In the genomic region with DNA sequence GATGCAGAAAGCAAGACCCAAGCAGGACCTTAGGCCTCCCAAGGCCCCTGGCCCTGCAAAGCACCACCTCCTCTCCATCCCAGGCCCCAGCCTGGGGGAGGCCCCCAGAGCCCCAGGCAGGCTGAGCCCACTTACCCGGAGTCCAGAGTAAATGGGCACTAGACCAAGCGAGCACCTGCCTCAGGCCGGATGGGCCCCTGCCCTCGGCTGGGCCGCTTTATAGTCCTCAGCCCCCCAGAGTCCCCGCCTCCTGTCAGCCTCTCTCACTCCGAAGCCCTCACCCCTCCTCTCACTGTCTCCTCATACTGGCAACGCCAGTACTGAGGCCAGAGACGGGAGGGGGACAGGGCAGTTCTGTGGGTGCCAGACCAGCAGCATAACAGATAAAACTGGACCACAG, we compare ENCODE assay signal across 25 cellular contexts. TPM values are rescaled to one million over a fixed set of nuclear protein-coding genes. Genes with fewer than 3 reads are reported as not detected.
"Had no signal": no experiment of that assay in that cellular context is flagged by ENCODE, and none has a peak within 500 bp of the region (broad histone marks: within the 10 kb centered on the region; RNA-seq: fewer than 3 reads in every experiment).

TSS of gene PPY (minus strand) at position 191 of the 400 bp plus-strand sequence. CDS start 822 bp downstream, outside the sequence.

- H3K36me3 ChIP-seq: MG63, SJSA1 had no signal

- ATAC-seq: activated CD4-positive, CD25-positive, alpha-beta regulatory T cell treated with anti-CD3 and anti-CD28 coated beads, Interleukin-2, amount 50 U/mL, for 24 hours; activated CD8-positive, alpha-beta memory T cell treated with anti-CD3 and anti-CD28 coated beads, Interleukin-2, amount 10 ng/mL, durations not matched to agents 7 days and 5 days; PC-3 had no signal

- H3K27ac Mint-ChIP-seq: activated CD8-positive, alpha-beta memory T cell treated with anti-CD3 and anti-CD28 coated beads, Interleukin-2, amount 10 ng/mL, durations not matched to agents 7 days and 5 days; activated T-cell treated with anti-CD3 and anti-CD28 coated beads, Interleukin-2, amount 50 U/mL, for 24 hours; activated T-helper 1 cell treated with anti-CD3 and anti-CD28 coated beads, Interleukin-12 subunit alpha, Interleukin-12 subunit beta, Interleukin-2, Interleukin-4 antibody, amounts not matched to agents 30 ng/mL and 10 ng/mL and 1 ng/mL, durations not matched to agents 14 hours and 24 hours and 36 hours; T-helper 1 cell treated with Interleukin-12 subunit alpha and Interleukin-12 subunit beta and Interleukin-4 antibody, amounts not matched to agents 30 μg/mL and 1 μg/mL, for 36 hours had no signal

- H3K9me3 Mint-ChIP-seq: activated naive CD4-positive, alpha-beta T cell treated with anti-CD3 and anti-CD28 coated beads, Interleukin-2, amount 50 U/mL, for 24 hours; activated T-cell treated with anti-CD3 and anti-CD28 coated beads, Interleukin-2, amount 50 U/mL, for 24 hours; activated T-helper 1 cell treated with anti-CD3 and anti-CD28 coated beads, Interleukin-12 subunit alpha, Interleukin-12 subunit beta, Interleukin-2, Interleukin-4 antibody, amounts not matched to agents 30 ng/mL and 10 ng/mL and 1 ng/mL, durations not matched to agents 14 hours and 24 hours and 36 hours; central memory CD8-positive, alpha-beta T cell; T-helper 1 cell treated with Interleukin-12 subunit alpha and Interleukin-12 subunit beta and Interleukin-4 antibody, amounts not matched to agents 30 μg/mL and 1 μg/mL, for 36 hours had no signal

- DNase-seq: activated CD4-positive, alpha-beta T cell treated with anti-CD3 and anti-CD28 coated beads for 4 hours; activated CD8-positive, alpha-beta memory T cell treated with anti-CD3 and anti-CD28 coated beads, Interleukin-2, amount 10 ng/mL, durations not matched to agents 7 days and 5 days; activated effector memory CD4-positive, alpha-beta T cell treated with Interleukin-2 at 50 U/mL for 16 hours; activated naive CD4-positive, alpha-beta T cell; activated T-cell treated with anti-CD3 and anti-CD28 coated beads, Interleukin-2, amount 50 U/mL, for 24 hours; aorta; MG63; MV-4-11; NCI-H1092 treated with DMSO at 0.1 percent for 48 hours; NCI-H1417 treated with DMSO at 0.1 percent for 48 hours; NCI-H1694 treated with DMSO at 0.1 percent for 48 hours; NCI-H2029 treated with DMSO at 0.1 percent for 48 hours; NCI-H510A treated with DMSO at 0.1 percent for 48 hours; NCI-H69; NK-92 treated with Interleukin-12 subunit alpha and Interleukin-12 subunit beta, amount 100 ng/mL, for 24 hours; PC-3; SHP77 had no signal

- H3K27ac ChIP-seq: SJSA1 had no signal

- H3K36me3 Mint-ChIP-seq: activated CD8-positive, alpha-beta memory T cell treated with anti-CD3 and anti-CD28 coated beads, Interleukin-2, amount 10 ng/mL, durations not matched to agents 7 days and 5 days; activated naive CD4-positive, alpha-beta T cell treated with anti-CD3 and anti-CD28 coated beads, Interleukin-2, amount 50 U/mL, for 24 hours had no signal

- FAIRE-seq: bronchial epithelial cell, RCC 7860 had no signal

- H3K4me3 ChIP-seq: MG63, SJSA1 had no signal

- H3K4me3 Mint-ChIP-seq: activated CD8-positive, alpha-beta memory T cell treated with anti-CD3 and anti-CD28 coated beads, Interleukin-2, amount 10 ng/mL, durations not matched to agents 7 days and 5 days; activated naive CD4-positive, alpha-beta T cell treated with anti-CD3 and anti-CD28 coated beads, Interleukin-2, amount 50 U/mL, for 24 hours; activated T-cell treated with anti-CD3 and anti-CD28 coated beads, Interleukin-2, amount 50 U/mL, for 24 hours; activated T-helper 1 cell treated with anti-CD3 and anti-CD28 coated beads, Interleukin-12 subunit alpha, Interleukin-12 subunit beta, Interleukin-2, Interleukin-4 antibody, amounts not matched to agents 30 ng/mL and 10 ng/mL and 1 ng/mL, durations not matched to agents 14 hours and 24 hours and 36 hours; central memory CD8-positive, alpha-beta T cell; T-helper 1 cell treated with Interleukin-12 subunit alpha and Interleukin-12 subunit beta and Interleukin-4 antibody, amounts not matched to agents 30 μg/mL and 1 μg/mL, for 36 hours had no signal

- H3K9me3 ChIP-seq: MG63, SJSA1 had no signal

RNA-seq across cellular contexts. Expression of gene PPY, which starts in this region (rescaled TPM):
- total RNA-seq: activated CD8-positive, alpha-beta memory T cell treated with anti-CD3 and anti-CD28 coated beads, Interleukin-2, amount 10 ng/mL, durations not matched to agents 7 days and 5 days; activated T-helper 1 cell treated with anti-CD3 and anti-CD28 coated beads, Interleukin-12 subunit alpha, Interleukin-12 subunit beta, Interleukin-2, Interleukin-4 antibody, amounts not matched to agents 30 ng/mL and 10 ng/mL and 1 ng/mL, durations not matched to agents 14 hours and 24 hours and 36 hours; aorta; bronchial epithelial cell; PC-3; SJSA1 had no signal
- polyA plus RNA-seq: aorta had no signal
